ENCODE assay signal across 14 cellular contexts in genomic region chr2:147098946-147099345, GRCh38.
DNase-seq lines count a peak whose midpoint lies in the region; TF ChIP-seq lines count a peak whose summit lies in the region.
"Had no signal": no experiment of that assay in that cellular context is flagged by ENCODE, and none has a peak within 500 bp of the region (broad histone marks: within the 10 kb centered on the region; RNA-seq: fewer than 3 reads in every experiment).

No MANE protein-coding gene starts in this region.

- TF ChIP-seq POLR2A in sigmoid colon (IDR thresholded peaks at IDR 0.05): no peak

- peaks cover 0 to 12% (median 10%) of the 10 kb centered on the region in 4 donors for H3K4me1 ChIP-seq in sigmoid colon

- no peak overlapping the region for H3K27ac ChIP-seq in sigmoid colon
- H3K27ac ChIP-seq: C4-2B had no signal

- 81 to 90% methylated on average over 1 of the region's 1 CpG for WGBS in sigmoid colon, 2 donors

- intact Hi-C loops in sigmoid colon (cut with DNase I): no loop called here

- DNase-seq in AG08395 (ENCODE audit: low spot score) (peak; percentile 17), GM03348 (ENCODE audit: low spot score) (peak; percentile 21), amniotic epithelial cell (ENCODE audit: low read depth) (peak; percentile 79), fibroblast of pulmonary artery (ENCODE audit: low read depth) (peak; percentile 9), dedifferentiated amniotic fluid mesenchymal stem cell (ENCODE audit: extremely low spot score) (no peak), T-helper 9 cell (no peak), sigmoid colon (no peak)
- DNase-seq: 8988T; AML-193; Caco-2; CD4-positive, alpha-beta T cell; H7 had no signal

- TF ChIP-seq EP300 in sigmoid colon (IDR thresholded peaks at IDR 0.05): no peak

- TF ChIP-seq CTCF in fibroblast of pulmonary artery (IDR thresholded peaks at IDR 0.05; ENCODE audit: low read length, missing control alignments) (no peak), sigmoid colon (IDR thresholded peaks at IDR 0.05) (no peak)

- no peaks in the 10 kb centered on the region for H3K36me3 ChIP-seq in sigmoid colon

- H3K4me3 ChIP-seq in fibroblast of pulmonary artery (replicated peaks; ENCODE audit: low read depth, low read length): no peak overlapping the region
- H3K4me3 ChIP-seq in sigmoid colon: no peak overlapping the region
- H3K4me3 ChIP-seq: GM23338 had no signal

- no peaks in the 10 kb centered on the region for H3K27me3 ChIP-seq in sigmoid colon

- no peaks in the 10 kb centered on the region for H3K9me3 ChIP-seq in sigmoid colon
- H3K9me3 ChIP-seq: Caco-2 had no signal

Comparison
In these comparisons a context has a peak if more than half of its experiments do, and no peak if none do; other contexts are left out.
1. DNase-seq: peak in AG08395 (single experiment), GM03348 (single experiment), amniotic epithelial cell (single experiment) and fibroblast of pulmonary artery (single experiment); none in dedifferentiated amniotic fluid mesenchymal stem cell (single experiment), T-helper 9 cell (single experiment) and sigmoid colon (single experiment).